8 cellular contexts compared by ENCODE assay signal in the genomic region with DNA sequence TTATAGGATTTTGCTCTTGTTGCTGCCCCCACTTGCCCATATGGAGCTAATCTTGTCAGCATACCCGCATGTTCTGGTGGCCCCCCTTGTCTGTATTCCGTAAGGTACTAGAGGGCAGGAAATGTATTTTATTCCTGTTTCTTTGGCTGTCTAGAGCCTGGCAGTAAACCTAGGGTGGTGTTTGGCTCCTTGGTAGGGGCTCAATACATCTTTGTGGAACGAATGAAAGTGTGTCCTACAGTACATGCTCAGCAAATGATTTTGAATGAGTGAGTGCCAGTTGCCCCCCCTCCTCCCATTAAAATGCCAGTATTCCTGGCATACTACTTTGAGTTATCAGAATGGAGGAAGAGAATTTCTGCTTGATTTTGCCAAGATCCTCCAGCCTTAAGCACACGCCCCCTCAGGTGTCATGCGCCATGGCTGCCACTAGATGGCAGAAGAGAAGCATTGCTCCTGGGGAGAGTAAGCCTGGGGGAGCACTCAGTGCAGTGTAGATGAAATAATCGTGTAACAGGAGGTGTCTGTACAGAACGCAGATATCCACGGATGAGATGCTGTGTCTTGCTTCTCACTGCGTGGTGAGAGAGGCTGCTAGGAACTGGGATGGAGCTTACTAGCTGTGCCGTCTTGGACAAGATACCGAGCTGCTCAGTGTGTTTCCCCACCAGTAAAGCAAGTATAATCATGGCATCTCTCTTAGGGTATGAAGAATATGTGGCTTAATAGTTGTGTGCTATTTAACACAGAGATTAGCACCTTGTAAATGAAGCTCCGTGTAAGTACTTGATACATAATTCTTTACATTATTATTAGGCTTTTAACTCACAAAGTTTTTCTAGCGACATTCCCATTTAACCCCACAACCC. TPM values are rescaled to one million over a fixed set of nuclear protein-coding genes. Genes with fewer than 3 reads are reported as not detected.
DNase-seq lines count a peak whose midpoint lies in the region; ATAC-seq and TF ChIP-seq lines count a peak whose summit lies in the region.

No MANE protein-coding gene starts in this region.

- no peak overlapping the region for H4K91ac ChIP-seq in trophoblast cell (ENCODE audit: low read depth, low read length)

- no peaks in the 10 kb centered on the region for H3K27me3 ChIP-seq in CD8-positive, alpha-beta memory T cell (ENCODE audit: insufficient read depth, low read length, poor library complexity, severe bottlenecking)
- no peaks in the 10 kb centered on the region for H3K27me3 ChIP-seq in RWPE2 (ENCODE audit: insufficient read depth, poor library complexity, severe bottlenecking)
- H3K27me3 ChIP-seq in trophoblast cell (ENCODE audit: insufficient read depth, low read length) = no peaks in the 10 kb centered on the region
- no peaks in the 10 kb centered on the region for H3K27me3 ChIP-seq in upper lobe of left lung

- no peaks in the 10 kb centered on the region for H3K36me3 Mint-ChIP-seq in CD8-positive, alpha-beta memory T cell

- H3K23ac ChIP-seq in trophoblast cell (ENCODE audit: low read length) = no peak overlapping the region

- no peak overlapping the region for H3K9ac ChIP-seq in trophoblast cell (ENCODE audit: low read length)

- TF ChIP-seq POLR2A in upper lobe of left lung (IDR thresholded peaks at IDR 0.05) = no peak

- H2AK5ac ChIP-seq in trophoblast cell (ENCODE audit: low read length) = no peak overlapping the region

- no CpG with 5 or more reads among the region's 13 CpGs for WGBS in trophoblast cell (ENCODE audit: extremely low coverage, insufficient coverage, insufficient read length)
- 22 to 26% methylated on average over 13 of the region's 13 CpGs for WGBS in upper lobe of left lung, 2 donors

- peaks cover 6 to 13% of the 10 kb centered on the region in 2 donors for H3K27me3 Mint-ChIP-seq in CD8-positive, alpha-beta memory T cell

- CTCF ChIA-PET in CD8-positive, alpha-beta memory T cell (lab: Charles Lee) = interaction anchor here (0.7 to 5.0 kb wide), 23 partner anchors 10 to 563 kb away, joined by 3 to 41 read pairs (median 4); a partner anchor contains a TSS

- no peak overlapping the region for H4K8ac ChIP-seq in trophoblast cell (ENCODE audit: low read depth, low read length)

- no peaks in the 10 kb centered on the region for H3K9me3 ChIP-seq in CD8-positive, alpha-beta memory T cell (ENCODE audit: low read length)
- H3K9me3 ChIP-seq in RWPE2 (ENCODE audit: severe bottlenecking) = no peaks in the 10 kb centered on the region
- H3K9me3 ChIP-seq in trophoblast cell (ENCODE audit: insufficient read depth, low read depth, low read length) = no peaks in the 10 kb centered on the region
- H3K9me3 ChIP-seq in upper lobe of left lung = no peaks in the 10 kb centered on the region

- no peak for TF ChIP-seq EP300 in upper lobe of left lung (IDR thresholded peaks at IDR 0.05)

- H3K4ac ChIP-seq in trophoblast cell (ENCODE audit: low read depth, low read length) = no peak overlapping the region

- peak; percentile 78 for ATAC-seq in GM19324 (IDR thresholded peaks at IDR 0.05; ENCODE audit: low FRiP score, unreplicated experiment)
- peak; percentile 88 for ATAC-seq in RWPE2 (ENCODE audit: low read depth)
- peak; percentile 93 to 96 for ATAC-seq in upper lobe of left lung (ENCODE audit: low FRiP score in 2 of 2)

- POLR2A ChIA-PET in CD8-positive, alpha-beta memory T cell (lab: Charles Lee) = interaction anchor here (1.2 kb wide), 1 partner anchor 217 kb away, joined by 3 read pairs; a partner anchor contains a TSS

- peaks cover 4% of the 10 kb centered on the region for H3K4me1 ChIP-seq in CD8-positive, alpha-beta memory T cell (ENCODE audit: insufficient read depth, low read length)
- no peaks in the 10 kb centered on the region for H3K4me1 ChIP-seq in RWPE2 (ENCODE audit: insufficient read depth, poor library complexity, severe bottlenecking)
- H3K4me1 ChIP-seq in trophoblast cell (ENCODE audit: control insufficient read depth in 1 of 2, insufficient read depth in 2 of 2, low read length in 2 of 2) = no peaks in the 10 kb centered on the region
- H3K4me1 ChIP-seq in upper lobe of left lung = peaks cover 3 to 9% (median 5%) of the 10 kb centered on the region in 4 donors

- TF ChIP-seq CTCF in RWPE2 (IDR thresholded peaks at IDR 0.05; ENCODE audit: poor library complexity, severe bottlenecking) (peak; percentile 97), upper lobe of left lung (IDR thresholded peaks at IDR 0.05) (peak; percentile 94 to 99 (median 96))

- H3K18ac ChIP-seq in trophoblast cell (ENCODE audit: low read length) = no peak overlapping the region

- no peak overlapping the region for H2BK120ac ChIP-seq in trophoblast cell (ENCODE audit: insufficient read depth, low read length, poor library complexity)

- no peak overlapping the region for H3K27ac ChIP-seq in CD8-positive, alpha-beta memory T cell (ENCODE audit: low read depth, low read length)
- H3K27ac ChIP-seq in RWPE2 (ENCODE audit: poor library complexity, severe bottlenecking) (no peak overlapping the region), trophoblast cell (ENCODE audit: low read depth, low read length) (no peak overlapping the region), upper lobe of left lung (no peak overlapping the region)

- no peak overlapping the region for H3K4me3 Mint-ChIP-seq in CD8-positive, alpha-beta memory T cell

- peaks cover 3 to 5% (median 5%) of the 10 kb centered on the region in 3 donors for H3K4me1 Mint-ChIP-seq in CD8-positive, alpha-beta memory T cell

- no peak overlapping the region for H3K4me3 ChIP-seq in CD8-positive, alpha-beta memory T cell (ENCODE audit: low read length)
- H3K4me3 ChIP-seq in RWPE2 (ENCODE audit: severe bottlenecking) (no peak overlapping the region), trophoblast cell (ENCODE audit: low read depth, low read length) (no peak overlapping the region), upper lobe of left lung (no peak overlapping the region)

- H2BK12ac ChIP-seq in trophoblast cell (ENCODE audit: low read length) = no peak overlapping the region

- H3K9me3 Mint-ChIP-seq in CD8-positive, alpha-beta memory T cell = no peaks in the 10 kb centered on the region

- no peaks in the 10 kb centered on the region for H3K79me1 ChIP-seq in trophoblast cell (ENCODE audit: low read length)

- H3K4me2 ChIP-seq in trophoblast cell (ENCODE audit: low read length) = no peak overlapping the region

- H2AFZ ChIP-seq in trophoblast cell (ENCODE audit: insufficient read depth, low read length, poor library complexity) = no peak overlapping the region

- peak overlapping the region in 1 of 8 donors; percentile 75 for H3K27ac Mint-ChIP-seq in CD8-positive, alpha-beta memory T cell

- no peak overlapping the region for H3K14ac ChIP-seq in trophoblast cell (ENCODE audit: low read length)

- no peak overlapping the region for H2BK5ac ChIP-seq in trophoblast cell (ENCODE audit: low read depth, low read length, poor library complexity)

- H3K79me2 ChIP-seq in trophoblast cell (ENCODE audit: control insufficient read depth, insufficient read depth, low read length, poor library complexity) = no peaks in the 10 kb centered on the region

- H3K36me3 ChIP-seq in CD8-positive, alpha-beta memory T cell (ENCODE audit: insufficient read depth, low read length) = no peaks in the 10 kb centered on the region
- H3K36me3 ChIP-seq in RWPE2 (ENCODE audit: low read depth) = no peaks in the 10 kb centered on the region
- no peaks in the 10 kb centered on the region for H3K36me3 ChIP-seq in trophoblast cell (ENCODE audit: control insufficient read depth in 1 of 2, insufficient read depth in 2 of 2, low read length in 2 of 2)
- no peaks in the 10 kb centered on the region for H3K36me3 ChIP-seq in upper lobe of left lung

- DNase-seq in CD8-positive, alpha-beta memory T cell = peak; percentile 56 to 82 (median 70)
- peak; percentile 55 for DNase-seq in HuH-7.5 (ENCODE audit: low spot score)
- no peak for DNase-seq in RWPE2 (ENCODE audit: low spot score)
- peak; percentile 90 for DNase-seq in activated effector memory CD4-positive, alpha-beta T cell treated with anti-CD3 and anti-CD28 coated beads, Interleukin-2, amount 50 U/mL, for 16 hours
- DNase-seq in germinal center (ENCODE audit: low spot score) = peak; percentile 81
- peak; percentile 69 to 93 for DNase-seq in trophoblast cell
- DNase-seq in upper lobe of left lung = peak in 1 of 2 donors; percentile 65

- H4K12ac ChIP-seq in trophoblast cell (ENCODE audit: low read depth, low read length) = no peak overlapping the region

RNA-seq across cellular contexts. Expression of a gene that starts 17.2 kb away (rescaled TPM):
- total RNA-seq in CD8-positive, alpha-beta memory T cell = 1 to 10 TPM; 1.2 TPM
- polyA plus RNA-seq in CD8-positive, alpha-beta memory T cell = 2.0 TPM
- 0.48 and 0.62 TPM in 2 replicates for polyA plus RNA-seq in trophoblast cell (2013)
- total RNA-seq in upper lobe of left lung = 10 to 100 TPM in 1 of 6 donors, 1 to 10 TPM in 5; 2.7 to 14.7 (median 5.3) TPM

RNA-seq across cellular contexts. Expression of a gene that starts 41.8 kb away (rescaled TPM):
- total RNA-seq in CD8-positive, alpha-beta memory T cell = 1 to 10 TPM; 2.7 to 3.1 TPM
- polyA plus RNA-seq in CD8-positive, alpha-beta memory T cell = 43.9 TPM
- polyA plus RNA-seq in trophoblast cell (2013) = 13.7 TPM in 2 replicates
- total RNA-seq in upper lobe of left lung = 10 to 100 TPM; 23.2 to 81.3 (median 50.8) TPM

Comparison
In these comparisons a context has a peak if more than half of its experiments do, and no peak if none do; other contexts are left out.
1. RNA of a gene that starts 41.8 kb away (total RNA-seq): 23.2 to 81.3 TPM in upper lobe of left lung; 2.7 to 3.1 TPM in CD8-positive, alpha-beta memory T cell; every median in the first group is over 4 times any median in the second.
2. Peak in every context shown above with its lines, with median percentiles within 50 percentile points of each other: ATAC-seq.